8 cellular contexts compared by ENCODE assay signal in the genomic region with DNA sequence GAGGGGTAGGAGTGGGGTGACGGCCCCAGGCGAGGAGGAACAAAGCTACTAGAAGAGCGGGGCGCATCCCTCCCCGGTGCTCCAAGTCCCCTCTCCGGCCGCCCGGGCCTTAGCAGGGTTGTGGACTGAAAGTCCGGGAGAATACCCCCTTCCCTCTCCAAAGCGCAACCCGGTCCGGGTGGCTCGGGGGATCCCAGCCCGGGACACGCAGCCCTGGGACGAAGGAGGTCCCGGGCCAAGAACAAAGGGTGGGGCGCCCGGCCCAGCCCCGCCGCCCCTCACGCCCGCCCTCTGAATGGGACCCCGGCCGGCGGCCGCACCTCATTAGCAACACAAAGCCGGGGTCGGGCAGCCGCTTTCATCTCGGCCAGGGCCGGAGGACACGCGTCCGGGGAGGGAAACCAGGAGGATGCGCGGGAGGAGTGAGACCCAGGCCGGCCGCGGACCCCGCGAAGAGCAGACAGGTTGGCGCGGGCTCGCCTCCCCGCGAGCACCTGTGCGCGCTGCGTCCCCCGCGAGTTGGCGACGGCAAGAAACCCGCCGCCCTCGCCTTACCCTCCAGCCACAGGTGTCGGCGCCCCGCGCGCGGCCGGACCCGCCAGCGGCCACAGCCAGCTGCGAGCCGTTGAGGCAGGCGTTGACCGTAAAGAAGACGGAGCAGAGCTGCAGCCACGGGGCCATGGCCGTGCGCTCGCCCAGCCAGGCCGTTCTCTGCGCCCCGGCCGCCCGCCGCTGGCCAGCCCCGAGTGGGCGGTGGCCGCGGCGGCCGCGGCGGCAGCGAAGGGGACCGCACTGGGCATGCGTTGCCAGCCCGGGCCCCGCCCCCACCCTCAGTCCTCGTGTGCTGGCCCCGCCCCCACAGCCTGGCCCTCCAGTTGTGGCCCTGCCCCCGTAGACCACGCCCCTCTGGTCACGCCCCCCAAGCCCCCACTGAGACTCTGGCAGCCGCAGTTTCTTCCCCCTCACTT. TPM values are rescaled to one million over a fixed set of nuclear protein-coding genes. Genes with fewer than 3 reads are reported as not detected.
DNase-seq lines count a peak whose midpoint lies in the region; ATAC-seq and TF ChIP-seq lines count a peak whose summit lies in the region.

Gene IL17RD, minus strand, starts transcription at position 748 of the 968 bp plus-strand sequence. Its CDS starts 67 bp downstream, at position 681.

- H3K4me1 ChIP-seq in BE2C (no peaks in the 10 kb centered on the region), liver (ENCODE audit: control insufficient read depth in 4 of 4, insufficient read depth in 4 of 4, low read length in 3 of 4) (peaks cover 5 to 16% (median 11%) of the 10 kb centered on the region in 4 donors)

- H3K27ac ChIP-seq in liver (ENCODE audit: low read depth in 1 of 2, low read length in 2 of 2), result no peak within 1 kb of the TSS

- TF ChIP-seq CTCF in BE2C (IDR thresholded peaks at IDR 0.05; ENCODE audit: low read depth, low read length) (no peak), liver (IDR thresholded peaks at IDR 0.05; ENCODE audit: low read depth, low read length, missing input control) (no peak)

- H3K9me3 ChIP-seq in BE2C (no peaks in the 10 kb centered on the region), liver (ENCODE audit: control insufficient read depth in 4 of 4, low read length in 3 of 4) (no peaks in the 10 kb centered on the region)

- ATAC-seq in GM21515 (IDR thresholded peaks at IDR 0.05; ENCODE audit: unreplicated experiment) (peak; percentile 39), GM18520 (IDR thresholded peaks at IDR 0.05; ENCODE audit: unreplicated experiment) (no peak)

- peaks cover 13% of the 10 kb centered on the region for H3K27me3 ChIP-seq in BE2C
- H3K27me3 ChIP-seq in liver (ENCODE audit: control insufficient read depth in 4 of 4, insufficient read depth in 4 of 4, low read length in 3 of 4), result peaks cover 0 to 7% (median 2%) of the 10 kb centered on the region in 4 donors

- TF ChIP-seq RAD21 in liver (IDR thresholded peaks at IDR 0.05), result no peak

- peak within 1 kb of the TSS in 1 of 2 donors; percentile 9 for H3K9ac ChIP-seq in liver (ENCODE audit: low read depth in 1 of 2, low read length in 2 of 2)

- DNase-seq in BE2C (peak; percentile 84), NCI-H2029 (lab: John Stamatoyannopoulos, UW) (peak; percentile 32), dermis blood vessel endothelial cell (peak; percentile 84)
- peak in 3 of 4 experiments; percentile 12 to 23 (median 20) for DNase-seq in activated CD4-positive, CD25-positive, alpha-beta regulatory T cell (lab: John Stamatoyannopoulos, UW)
- DNase-seq in stimulated activated CD4-positive, alpha-beta T cell treated with anti-CD3 and anti-CD28 coated beads, Interleukin-2, amount 100 ng/mL, for 48 hours, result peak; percentile 52 to 60

- peak within 1 kb of the TSS; percentile 50 for H3K4me3 ChIP-seq in BE2C (ENCODE audit: low read depth, low read length)
- H3K4me3 ChIP-seq in liver (ENCODE audit: low read depth in 1 of 3, low read length in 3 of 3), result peak within 1 kb of the TSS; percentile 27 to 66 (median 52)

- under 1% methylated on average over 100 of the region's 100 CpGs for WGBS in liver

- H3K36me3 ChIP-seq in BE2C, result no peaks in the 10 kb centered on the region
- H3K36me3 ChIP-seq in liver (ENCODE audit: control insufficient read depth in 4 of 4, insufficient read depth in 3 of 4, low read depth in 1 of 4, low read length in 3 of 4), result no peaks in the 10 kb centered on the region

TF ChIP-seq in liver, 16 proteins besides CTCF, POLR2A, EP300 and RAD21:
- TF ChIP-seq RXRA (IDR thresholded peaks at IDR 0.05), result no peak
- no peak for TF ChIP-seq EGR1 (IDR thresholded peaks at IDR 0.05; ENCODE audit: low read depth in 2 of 2)
- TF ChIP-seq, protein P1, sequence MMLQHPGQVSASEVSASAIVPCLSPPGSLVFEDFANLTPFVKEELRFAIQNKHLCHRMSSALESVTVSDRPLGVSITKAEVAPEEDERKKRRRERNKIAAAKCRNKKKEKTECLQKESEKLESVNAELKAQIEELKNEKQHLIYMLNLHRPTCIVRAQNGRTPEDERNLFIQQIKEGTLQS (IDR thresholded peaks at IDR 0.05), result no peak
- no peak for TF ChIP-seq FOXA2 (IDR thresholded peaks at IDR 0.05)
- no peak for TF ChIP-seq SP1 (IDR thresholded peaks at IDR 0.05)
- no peak for TF ChIP-seq GABPA (IDR thresholded peaks at IDR 0.05 in 1 of 2, conservative IDR thresholded peaks at IDR 0.05 in 1 of 2)
- TF ChIP-seq YY1 (IDR thresholded peaks at IDR 0.05), result no peak
- no peak for TF ChIP-seq JUND (IDR thresholded peaks at IDR 0.05)
- TF ChIP-seq HNF4G (IDR thresholded peaks at IDR 0.05), result no peak
- no peak for TF ChIP-seq HNF4A (conservative IDR thresholded peaks at IDR 0.05)
- TF ChIP-seq FOXA1 (IDR thresholded peaks at IDR 0.05), result no peak
TF ChIP-seq in liver: peak in this region for 0.

RNA-seq across cellular contexts. Expression of gene IL17RD, which starts in this region (rescaled TPM):
- polyA plus RNA-seq in BE2C (2012; ENCODE audit: insufficient read depth, insufficient read length, low read depth), result 2.0 TPM
- total RNA-seq in dermis blood vessel endothelial cell (0.51 and 0.65 TPM in 2 replicates), liver (under 1 TPM; 0.47 to 0.67 TPM)
- polyA plus RNA-seq in liver, result under 1 TPM; 0.09 to 0.18 TPM

Comparison
In these comparisons a context has a peak if more than half of its experiments do, and no peak if none do; other contexts are left out.
1. Peak in DNase-seq in dermis blood vessel endothelial cell; RNA of the gene not detected or under 1 TPM.
2. DNase-seq: peak in every context shown above with its lines; median percentile 84 in BE2C; 84 in dermis blood vessel endothelial cell; 56 in stimulated activated CD4-positive, alpha-beta T cell treated with anti-CD3 and anti-CD28 coated beads, Interleukin-2, amount 100 ng/mL, for 48 hours; 32 in NCI-H2029; 20 in activated CD4-positive, CD25-positive, alpha-beta regulatory T cell.